2 cellular contexts compared by ENCODE assay signal in genomic region chr7:97468491-97468890, GRCh38.
TF ChIP-seq lines count a peak whose summit lies in the region.

No MANE protein-coding gene starts in this region.

TF ChIP-seq in H1, 55 proteins besides CTCF, POLR2A, EP300 and RAD21 (continued from another document):
- TF ChIP-seq, protein P1, sequence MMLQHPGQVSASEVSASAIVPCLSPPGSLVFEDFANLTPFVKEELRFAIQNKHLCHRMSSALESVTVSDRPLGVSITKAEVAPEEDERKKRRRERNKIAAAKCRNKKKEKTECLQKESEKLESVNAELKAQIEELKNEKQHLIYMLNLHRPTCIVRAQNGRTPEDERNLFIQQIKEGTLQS (IDR thresholded peaks at IDR 0.05; ENCODE audit: insufficient read depth, low read depth, low read length) = no peak
- no peak for TF ChIP-seq CTBP2 (IDR thresholded peaks at IDR 0.05; ENCODE audit: borderline replicate concordance, insufficient read depth, insufficient read length, low read length)
- TF ChIP-seq SP2 (IDR thresholded peaks at IDR 0.05; ENCODE audit: low read length) = no peak
- no peak for TF ChIP-seq BACH1 (IDR thresholded peaks at IDR 0.05; ENCODE audit: low read length)
- no peak for TF ChIP-seq CEBPB (IDR thresholded peaks at IDR 0.05; ENCODE audit: low read depth, low read length)
- TF ChIP-seq TAF7 (optimal IDR thresholded peaks at IDR 0.05; ENCODE audit: borderline replicate concordance, low read depth, low read length) = no peak
- no peak for TF ChIP-seq CBX5 (IDR thresholded peaks at IDR 0.05; ENCODE audit: low read depth, low read length)
- no peak for TF ChIP-seq KDM5A (IDR thresholded peaks at IDR 0.05; ENCODE audit: low read length)
- TF ChIP-seq SP4 (IDR thresholded peaks at IDR 0.05; ENCODE audit: low read length) = no peak
- no peak for TF ChIP-seq SIN3A (conservative IDR thresholded peaks at IDR 0.05 in 1 of 2, IDR thresholded peaks at IDR 0.05 in 1 of 2; ENCODE audit: low read depth in 1 of 2, low read length in 2 of 2)
- no peak for TF ChIP-seq CHD2 (IDR thresholded peaks at IDR 0.05; ENCODE audit: low read length)
- TF ChIP-seq GABPA (IDR thresholded peaks at IDR 0.05; ENCODE audit: borderline replicate concordance, insufficient read depth, low read length) = no peak
- no peak for TF ChIP-seq SIRT6 (IDR thresholded peaks at IDR 0.05; ENCODE audit: low read length)
- TF ChIP-seq EGR1 (IDR thresholded peaks at IDR 0.05; ENCODE audit: borderline replicate concordance, low read depth, low read length) = no peak
TF ChIP-seq in H1: peak in this region for 0.

TF ChIP-seq in neural cell, 6 proteins besides CTCF, POLR2A, EP300 and RAD21 (continued from another document):
- TF ChIP-seq, protein P2, sequence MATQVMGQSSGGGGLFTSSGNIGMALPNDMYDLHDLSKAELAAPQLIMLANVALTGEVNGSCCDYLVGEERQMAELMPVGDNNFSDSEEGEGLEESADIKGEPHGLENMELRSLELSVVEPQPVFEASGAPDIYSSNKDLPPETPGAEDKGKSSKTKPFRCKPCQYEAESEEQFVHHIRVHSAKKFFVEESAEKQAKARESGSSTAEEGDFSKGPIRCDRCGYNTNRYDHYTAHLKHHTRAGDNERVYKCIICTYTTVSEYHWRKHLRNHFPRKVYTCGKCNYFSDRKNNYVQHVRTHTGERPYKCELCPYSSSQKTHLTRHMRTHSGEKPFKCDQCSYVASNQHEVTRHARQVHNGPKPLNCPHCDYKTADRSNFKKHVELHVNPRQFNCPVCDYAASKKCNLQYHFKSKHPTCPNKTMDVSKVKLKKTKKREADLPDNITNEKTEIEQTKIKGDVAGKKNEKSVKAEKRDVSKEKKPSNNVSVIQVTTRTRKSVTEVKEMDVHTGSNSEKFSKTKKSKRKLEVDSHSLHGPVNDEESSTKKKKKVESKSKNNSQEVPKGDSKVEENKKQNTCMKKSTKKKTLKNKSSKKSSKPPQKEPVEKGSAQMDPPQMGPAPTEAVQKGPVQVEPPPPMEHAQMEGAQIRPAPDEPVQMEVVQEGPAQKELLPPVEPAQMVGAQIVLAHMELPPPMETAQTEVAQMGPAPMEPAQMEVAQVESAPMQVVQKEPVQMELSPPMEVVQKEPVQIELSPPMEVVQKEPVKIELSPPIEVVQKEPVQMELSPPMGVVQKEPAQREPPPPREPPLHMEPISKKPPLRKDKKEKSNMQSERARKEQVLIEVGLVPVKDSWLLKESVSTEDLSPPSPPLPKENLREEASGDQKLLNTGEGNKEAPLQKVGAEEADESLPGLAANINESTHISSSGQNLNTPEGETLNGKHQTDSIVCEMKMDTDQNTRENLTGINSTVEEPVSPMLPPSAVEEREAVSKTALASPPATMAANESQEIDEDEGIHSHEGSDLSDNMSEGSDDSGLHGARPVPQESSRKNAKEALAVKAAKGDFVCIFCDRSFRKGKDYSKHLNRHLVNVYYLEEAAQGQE (IDR thresholded peaks at IDR 0.05; ENCODE audit: borderline replicate concordance) = no peak
- TF ChIP-seq MXI1 (conservative IDR thresholded peaks at IDR 0.05; ENCODE audit: poor library complexity, severe bottlenecking) = no peak
- TF ChIP-seq EZH2 (IDR thresholded peaks at IDR 0.05; ENCODE audit: borderline replicate concordance, insufficient read depth, low read length, poor library complexity, severe bottlenecking) = no peak
